8 cellular contexts compared by ENCODE assay signal in genomic region chr19:9786342-9786741, GRCh38. TPM values are rescaled to one million over a fixed set of nuclear protein-coding genes. Genes with fewer than 3 reads are reported as not detected.
DNase-seq lines count a peak whose midpoint lies in the region; ATAC-seq, FAIRE-seq and TF ChIP-seq lines count a peak whose summit lies in the region.

No MANE protein-coding gene starts in this region.

- H3K4me3 ChIP-seq in GM12878 (peak overlapping the region; percentile 44; the same call in 1 of the 2 replicates), right lobe of liver (peak overlapping the region; percentile 55 to 75 (median 73)), testis (peak overlapping the region; percentile 78 to 89)

- H3K27me3 ChIP-seq in GM12878 (replicated peaks in 1 of 2; ENCODE audit: control insufficient read depth in 2 of 2, insufficient read depth in 2 of 2, low read length in 1 of 2), result no peaks in the 10 kb centered on the region
- H3K27me3 ChIP-seq in right lobe of liver, result no peaks in the 10 kb centered on the region
- no peaks in the 10 kb centered on the region for H3K27me3 ChIP-seq in testis

- no peaks in the 10 kb centered on the region for H3K36me3 Mint-ChIP-seq in activated CD4-positive, alpha-beta T cell treated with anti-CD3 and anti-CD28 coated beads for 36 hours (ENCODE audit: low read depth)

- H3K9me3 ChIP-seq in GM12878 (replicated peaks; ENCODE audit: control insufficient read depth, insufficient read depth, low read length) (no peaks in the 10 kb centered on the region; the same call in 2 of the 3 replicates), right lobe of liver (no peaks in the 10 kb centered on the region), testis (no peaks in the 10 kb centered on the region)

- no peak overlapping the region for H3K9ac ChIP-seq in GM12878 (ENCODE audit: control insufficient read depth, insufficient read depth, low read length)

- no peaks in the 10 kb centered on the region for H3K27me3 Mint-ChIP-seq in activated CD4-positive, alpha-beta T cell treated with anti-CD3 and anti-CD28 coated beads for 36 hours

- in situ Hi-C loops in GM12878 (cut with MboI), result no loop called here

- RAD21 ChIA-PET in GM12878 (lab: Charles Lee; ENCODE audit: unreplicated experiment), result no interaction called here

- POLR2A ChIA-PET in activated CD4-positive, alpha-beta T cell treated with anti-CD3 and anti-CD28 coated beads for 36 hours (lab: Charles Lee), result no interaction called here
- POLR2A ChIA-PET in GM12878 (lab: Charles Lee), result no interaction called here

- H3K79me2 ChIP-seq in GM12878 (ENCODE audit: control insufficient read depth, insufficient read depth, low read length), result no peaks in the 10 kb centered on the region

- peak overlapping the region; percentile 58; the same call in 1 of the 2 replicates for H3K4me2 ChIP-seq in GM12878 (ENCODE audit: control insufficient read depth, insufficient read depth)

- TF ChIP-seq RAD21 in GM12878 (IDR thresholded peaks at IDR 0.05; ENCODE audit: insufficient read depth, low read depth, low read length), result no peak

- H3K27ac ChIP-seq in GM12878 (ENCODE audit: control insufficient read depth, insufficient read depth) (no peak overlapping the region), right lobe of liver (peak overlapping the region; percentile 81 to 92 (median 90)), testis (peak overlapping the region; percentile 99)

- H3K4me1 Mint-ChIP-seq in activated CD4-positive, alpha-beta T cell treated with anti-CD3 and anti-CD28 coated beads for 36 hours, result peaks cover 26% of the 10 kb centered on the region

- CTCF ChIA-PET in activated CD4-positive, alpha-beta T cell treated with anti-CD3 and anti-CD28 coated beads for 36 hours (lab: Charles Lee), result no interaction called here
- CTCF ChIA-PET in GM12878 (lab: Yijun Ruan, JAX), result no interaction called here

- BruUV-seq in GM12878 (replicated peaks; lab: Mats Ljungman, UMichigan), result no TSS peak

- H4K20me1 ChIP-seq in GM12878 (ENCODE audit: control insufficient read depth, insufficient read depth), result no peaks in the 10 kb centered on the region

- no peak for ATAC-seq in activated CD4-positive, alpha-beta T cell treated with anti-CD3 and anti-CD28 coated beads for 36 hours
- no peak for ATAC-seq in GM12878
- no peak for ATAC-seq in right lobe of liver
- ATAC-seq in GM21619 (IDR thresholded peaks at IDR 0.05; ENCODE audit: unreplicated experiment), result no peak

- no peak for FAIRE-seq in GM12878 (lab: Jason Lieb, UNC)

- no peak for TF ChIP-seq EP300 in GM12878 (IDR thresholded peaks at IDR 0.05; ENCODE audit: borderline replicate concordance in 1 of 2, control insufficient read depth in 1 of 2, low read depth in 2 of 2, low read length in 2 of 2)

- TF ChIP-seq CTCF in GM12878 (IDR thresholded peaks at IDR 0.05 in 2 of 3, conservative IDR thresholded peaks at IDR 0.05 in 1 of 3; ENCODE audit: control insufficient read depth in 2 of 3, extremely low read depth in 1 of 3, insufficient read depth in 1 of 3, low read depth in 3 of 3, low read length in 3 of 3) (no peak), right lobe of liver (IDR thresholded peaks at IDR 0.05) (no peak), testis (IDR thresholded peaks at IDR 0.05) (no peak)

- intact Hi-C loops in activated CD4-positive, alpha-beta T cell treated with anti-CD3 and anti-CD28 coated beads for 36 hours (cut with DNase I, micrococcal nuclease), result no loop called here
- intact Hi-C loops in GM12878 (cut with micrococcal nuclease; ENCODE audit: unreplicated experiment) (no loop called here), right lobe of liver (cut with DNase I) (loop anchor here (5.0 kb wide), 2 partner anchors 159 to 164 kb away; partner anchors contain the start of gene ZNF561 (in 1 of the 2)), testis (cut with DNase I; ENCODE audit: low total_unique reads) (no loop called here)

- SMC1A ChIA-PET in GM12878 (lab: Charles Lee; ENCODE audit: uncharacterized antibody, unreplicated experiment), result no interaction called here

- DNase-seq in activated CD4-positive, alpha-beta T cell treated with anti-CD3 and anti-CD28 coated beads for 36 hours, result no peak
- DNase-seq in activated CD4-positive, alpha-beta T cell treated with anti-CD3 and anti-CD28 coated beads for 48 hours, result no peak
- DNase-seq in GM12878 (ENCODE audit: low read depth, low spot score), result no peak
- DNase-seq in right lobe of liver, result peak in 1 of 3 donors; percentile 58
- no peak for DNase-seq in testis
- no peak for DNase-seq in activated CD4-positive, CD25-positive, alpha-beta regulatory T cell treated with anti-CD3 and anti-CD28 coated beads, Interleukin-2, amount 50 U/mL, for 72 hours
- no peak for DNase-seq in MV-4-11 (lab: John Stamatoyannopoulos, UW)

- TF ChIP-seq POLR2A in GM12878 (IDR thresholded peaks at IDR 0.05; ENCODE audit: low read depth, low read length), result no peak
- TF ChIP-seq POLR2A in right lobe of liver (IDR thresholded peaks at IDR 0.05), result no peak
- no peak for TF ChIP-seq POLR2A in testis (IDR thresholded peaks at IDR 0.05)

- H3K9me3 Mint-ChIP-seq in activated CD4-positive, alpha-beta T cell treated with anti-CD3 and anti-CD28 coated beads for 36 hours (ENCODE audit: low read depth), result no peaks in the 10 kb centered on the region

- no peaks in the 10 kb centered on the region for H3K36me3 ChIP-seq in GM12878 (ENCODE audit: control insufficient read depth in 2 of 2, insufficient read depth in 2 of 2, low read length in 1 of 2)
- no peaks in the 10 kb centered on the region for H3K36me3 ChIP-seq in right lobe of liver
- H3K36me3 ChIP-seq in testis (ENCODE audit: low read depth, missing control alignments), result no peaks in the 10 kb centered on the region

- H2AFZ ChIP-seq in GM12878 (ENCODE audit: control insufficient read depth, low read depth, low read length), result peak overlapping the region; percentile 80

- 28% methylated on average over 9 of the region's 9 CpGs for WGBS in GM12878 (ENCODE audit: insufficient coverage, insufficient replicate concordance, low lambda C conversion rate, missing lambda C conversion rate)
- WGBS in right lobe of liver (ENCODE audit: insufficient coverage, low coverage, low lambda C conversion rate, missing lambda C conversion rate), result 50% methylated on average over 7 of the region's 9 CpGs
- 39 to 40% methylated on average over 9 of the region's 9 CpGs for WGBS in testis, 2 donors

- H3K4me3 Mint-ChIP-seq in activated CD4-positive, alpha-beta T cell treated with anti-CD3 and anti-CD28 coated beads for 36 hours, result peak overlapping the region; percentile 84

- H3K4me1 ChIP-seq in GM12878 (ENCODE audit: control insufficient read depth, insufficient read depth, low read length) (no peaks in the 10 kb centered on the region), right lobe of liver (peaks cover 0 to 15% (median 2%) of the 10 kb centered on the region in 4 donors), testis (peaks cover 36% of the 10 kb centered on the region)

- H3K27ac Mint-ChIP-seq in activated CD4-positive, alpha-beta T cell treated with anti-CD3 and anti-CD28 coated beads for 36 hours, result peak overlapping the region; percentile 72

RNA-seq across cellular contexts. Expression of gene ZNF846, which starts 17.8 kb away (rescaled TPM):
- 1 to 10 TPM; 5.3 to 6.4 TPM for total RNA-seq in activated CD4-positive, alpha-beta T cell treated with anti-CD3 and anti-CD28 coated beads for 36 hours
- 2.2 and 2.4 TPM in 2 replicates for total RNA-seq in GM12878 (2013; cell fraction: nucleolus; rRNA removed)
- 1.3 and 1.8 TPM in 2 replicates for total RNA-seq in GM12878 (2014; rRNA removed)
- total RNA-seq in GM12878 (2014; rRNA removed; fragmentation: Illumina TruSeq; extraction: Trizol), result 1.5 and 1.7 TPM in 2 replicates
- 1.5 and 2.1 TPM in 2 replicates for total RNA-seq in GM12878 (2021)
- polyA plus RNA-seq in GM12878 (2011; ENCODE audit: low read depth), result 1.7 TPM
- 1.2 and 1.6 TPM in 2 replicates for polyA plus RNA-seq in GM12878 (2011; rRNA removed)
- 0.23 and 0.52 TPM in 2 replicates for polyA plus RNA-seq in GM12878 (2011; cell fraction: cytosol; rRNA removed)
- polyA plus RNA-seq in GM12878 (2011; cell fraction: nucleus; rRNA removed), result 1.1 TPM in 2 replicates
- polyA plus RNA-seq in GM12878 (2012), result 3.0 TPM in 2 replicates
- 1.5 and 1.6 TPM in 2 replicates for polyA plus RNA-seq in GM12878 (2014; fragmentation: Illumina TruSeq; extraction: Trizol)
- polyA plus RNA-seq in GM12878 (2014; fragmentation: Nextera tagmentation; extraction: Ambion mirVana), result 1 to 10 TPM in 1 of 2 experiments, under 1 TPM in 1; 0.64 to 1.2 TPM
- polyA plus RNA-seq in GM12878 (2014; rRNA removed), result 2.6 and 4.1 TPM in 2 replicates
- 1 to 10 TPM; 1.2 to 1.7 TPM for polyA plus RNA-seq in GM12878 (2016; fragmentation: Nextera tagmentation; extraction: Ambion mirVana)
- 0.41 and 0.59 TPM in 2 replicates for polyA minus RNA-seq in GM12878 (2011; rRNA and poly(A)+ RNA removed)
- polyA minus RNA-seq in GM12878 (2011; cell fraction: cytosol; rRNA and poly(A)+ RNA removed), result not detected in 2 replicates
- 0.73 and 1.9 TPM in 2 replicates for polyA minus RNA-seq in GM12878 (2011; cell fraction: nucleus; rRNA and poly(A)+ RNA removed)
- total RNA-seq in right lobe of liver, result 1 to 10 TPM; 2.8 to 4.6 (median 4.0) TPM
- 10 to 100 TPM; 48.1 to 50.5 TPM for total RNA-seq in testis
- 63.3 TPM for polyA plus RNA-seq in testis (ENCODE audit: insufficient read depth, low read depth, low replicate concordance)

RNA-seq across cellular contexts. Expression of gene FBXL12, which starts 32.5 kb away (rescaled TPM):
- 10 to 100 TPM; 19.9 to 22.5 TPM for total RNA-seq in activated CD4-positive, alpha-beta T cell treated with anti-CD3 and anti-CD28 coated beads for 36 hours
- 56.5 and 60.6 TPM in 2 replicates for total RNA-seq in GM12878 (2013; cell fraction: nucleolus; rRNA removed)
- total RNA-seq in GM12878 (2014; rRNA removed), result 26.2 and 28.6 TPM in 2 replicates
- total RNA-seq in GM12878 (2014; rRNA removed; fragmentation: Illumina TruSeq; extraction: Trizol), result 13.1 and 13.6 TPM in 2 replicates
- 22.5 and 24.5 TPM in 2 replicates for total RNA-seq in GM12878 (2021)
- polyA plus RNA-seq in GM12878 (2011; ENCODE audit: low read depth), result 12.1 TPM
- 16.5 and 22.0 TPM in 2 replicates for polyA plus RNA-seq in GM12878 (2011; rRNA removed)
- 31.7 and 43.2 TPM in 2 replicates for polyA plus RNA-seq in GM12878 (2011; cell fraction: cytosol; rRNA removed)
- polyA plus RNA-seq in GM12878 (2011; cell fraction: nucleus; rRNA removed), result 46.4 and 62.5 TPM in 2 replicates
- 21.0 and 21.4 TPM in 2 replicates for polyA plus RNA-seq in GM12878 (2012)
- 15.6 and 17.1 TPM in 2 replicates for polyA plus RNA-seq in GM12878 (2014; fragmentation: Illumina TruSeq; extraction: Trizol)
- polyA plus RNA-seq in GM12878 (2014; fragmentation: Nextera tagmentation; extraction: Ambion mirVana), result 1 to 10 TPM; 1.4 to 4.1 TPM
- polyA plus RNA-seq in GM12878 (2014; rRNA removed), result 35.7 and 40.0 TPM in 2 replicates
- polyA plus RNA-seq in GM12878 (2016; fragmentation: Nextera tagmentation; extraction: Ambion mirVana), result 10 to 100 TPM; 26.8 to 27.3 TPM
- 9.6 and 18.8 TPM in 2 replicates for polyA minus RNA-seq in GM12878 (2011; rRNA and poly(A)+ RNA removed)
- polyA minus RNA-seq in GM12878 (2011; cell fraction: cytosol; rRNA and poly(A)+ RNA removed), result 8.5 and 11.9 TPM in 2 replicates
- polyA minus RNA-seq in GM12878 (2011; cell fraction: nucleus; rRNA and poly(A)+ RNA removed), result 19.5 and 35.9 TPM in 2 replicates
- 10 to 100 TPM in 4 of 6 experiments, 1 to 10 TPM in 2; 9.8 to 18.4 (median 10.9) TPM for total RNA-seq in right lobe of liver
- 10 to 100 TPM; 38.7 to 42.6 TPM for total RNA-seq in testis
- polyA plus RNA-seq in testis (ENCODE audit: insufficient read depth, low read depth, low replicate concordance), result 24.7 TPM

RNA-seq across cellular contexts. Expression of gene UBL5, which starts 41.4 kb away (rescaled TPM):
- total RNA-seq in activated CD4-positive, alpha-beta T cell treated with anti-CD3 and anti-CD28 coated beads for 36 hours, result 100 to 1,000 TPM; 214 to 327 TPM
- 18.1 and 20.5 TPM in 2 replicates for total RNA-seq in GM12878 (2013; cell fraction: nucleolus; rRNA removed)
- 297 and 314 TPM in 2 replicates for total RNA-seq in GM12878 (2014; rRNA removed)
- total RNA-seq in GM12878 (2014; rRNA removed; fragmentation: Illumina TruSeq; extraction: Trizol), result 292 and 299 TPM in 2 replicates
- total RNA-seq in GM12878 (2021), result 343 and 345 TPM in 2 replicates
- 467 TPM for polyA plus RNA-seq in GM12878 (2011; ENCODE audit: low read depth)
- 679 and 767 TPM in 2 replicates for polyA plus RNA-seq in GM12878 (2011; rRNA removed)
- 751 and 930 TPM in 2 replicates for polyA plus RNA-seq in GM12878 (2011; cell fraction: cytosol; rRNA removed)
- 559 and 571 TPM in 2 replicates for polyA plus RNA-seq in GM12878 (2011; cell fraction: nucleus; rRNA removed)
- 538 and 589 TPM in 2 replicates for polyA plus RNA-seq in GM12878 (2012)
- 340 and 433 TPM in 2 replicates for polyA plus RNA-seq in GM12878 (2014; fragmentation: Illumina TruSeq; extraction: Trizol)
- 100 to 1,000 TPM; 888 to 897 TPM for polyA plus RNA-seq in GM12878 (2014; fragmentation: Nextera tagmentation; extraction: Ambion mirVana)
- 477 and 654 TPM in 2 replicates for polyA plus RNA-seq in GM12878 (2014; rRNA removed)
- polyA plus RNA-seq in GM12878 (2016; fragmentation: Nextera tagmentation; extraction: Ambion mirVana), result 100 to 1,000 TPM; 816 to 817 TPM
- polyA minus RNA-seq in GM12878 (2011; rRNA and poly(A)+ RNA removed), result 163 and 180 TPM in 2 replicates
- 37.7 and 58.5 TPM in 2 replicates for polyA minus RNA-seq in GM12878 (2011; cell fraction: cytosol; rRNA and poly(A)+ RNA removed)
- polyA minus RNA-seq in GM12878 (2011; cell fraction: nucleus; rRNA and poly(A)+ RNA removed), result 19.9 and 30.6 TPM in 2 replicates
- 100 to 1,000 TPM; 152 to 303 (median 168) TPM for total RNA-seq in right lobe of liver
- 100 to 1,000 TPM; 418 to 540 TPM for total RNA-seq in testis
- 491 TPM for polyA plus RNA-seq in testis (ENCODE audit: insufficient read depth, low read depth, low replicate concordance)

RNA-seq across cellular contexts. Expression of gene PIN1, which starts 48.8 kb away (rescaled TPM):
- total RNA-seq in activated CD4-positive, alpha-beta T cell treated with anti-CD3 and anti-CD28 coated beads for 36 hours, result 10 to 100 TPM; 70.4 to 74.2 TPM
- 38.7 and 41.8 TPM in 2 replicates for total RNA-seq in GM12878 (2013; cell fraction: nucleolus; rRNA removed)
- total RNA-seq in GM12878 (2014; rRNA removed) (155 and 162 TPM in 2 replicates), GM12878 (2014; rRNA removed; fragmentation: Illumina TruSeq; extraction: Trizol) (35.5 and 38.8 TPM in 2 replicates), GM12878 (2021) (90.4 and 95.6 TPM in 2 replicates), right lobe of liver (10 to 100 TPM; 19.9 to 54.5 (median 24.8) TPM), testis (100 to 1,000 TPM; 228 to 232 TPM)
- polyA plus RNA-seq in GM12878 (2011; ENCODE audit: low read depth), result 31.4 TPM
- polyA plus RNA-seq in GM12878 (2011; rRNA removed) (26.5 and 47.3 TPM in 2 replicates), GM12878 (2014; fragmentation: Illumina TruSeq; extraction: Trizol) (5.3 and 16.0 TPM in 2 replicates), GM12878 (2014; fragmentation: Nextera tagmentation; extraction: Ambion mirVana) (1 to 10 TPM; 2.4 to 6.1 TPM), GM12878 (2014; rRNA removed) (156 and 169 TPM in 2 replicates), GM12878 (2016; fragmentation: Nextera tagmentation; extraction: Ambion mirVana) (100 to 1,000 TPM; 180 to 209 TPM), testis (ENCODE audit: insufficient read depth, low read depth, low replicate concordance) (209 TPM)
- 70.3 and 132 TPM in 2 replicates for polyA plus RNA-seq in GM12878 (2011; cell fraction: cytosol; rRNA removed)
- polyA plus RNA-seq in GM12878 (2011; cell fraction: nucleus; rRNA removed), result 101 and 114 TPM in 2 replicates
- polyA plus RNA-seq in GM12878 (2012), result 44.0 and 53.8 TPM in 2 replicates
- polyA minus RNA-seq in GM12878 (2011; rRNA and poly(A)+ RNA removed), result 10.6 and 25.1 TPM in 2 replicates
- 17.2 and 18.3 TPM in 2 replicates for polyA minus RNA-seq in GM12878 (2011; cell fraction: cytosol; rRNA and poly(A)+ RNA removed)
- 12.2 and 19.7 TPM in 2 replicates for polyA minus RNA-seq in GM12878 (2011; cell fraction: nucleus; rRNA and poly(A)+ RNA removed)

Comparison
In these comparisons a context has a peak if more than half of its experiments do, and no peak if none do; other contexts are left out.
1. RNA of gene ZNF846, which starts 17.8 kb away (total RNA-seq): 48.1 to 50.5 TPM in testis; 5.3 to 6.4 TPM in activated CD4-positive, alpha-beta T cell treated with anti-CD3 and anti-CD28 coated beads for 36 hours, 2.8 to 4.6 TPM in right lobe of liver and 1.3 to 2.4 TPM in GM12878; every median in the first group is over 4 times any median in the second.
2. intact Hi-C loops: an anchor here in right lobe of liver (5.0 kb wide); none called in activated CD4-positive, alpha-beta T cell treated with anti-CD3 and anti-CD28 coated beads for 36 hours, GM12878 and testis.
3. Peak in every context shown above with its lines, with median percentiles within 50 percentile points of each other: H3K4me3 ChIP-seq.